ENCODE assay signal across 7 cellular contexts in genomic region chr1:77888071-77888428, GRCh38. TPM values are rescaled to one million over a fixed set of nuclear protein-coding genes. Genes with fewer than 3 reads are reported as not detected.
A peak's percentile ranks its signal among the peaks of the same experiment; 100 is the strongest.
DNase-seq lines count a peak whose midpoint lies in the region; ATAC-seq and FAIRE-seq lines count a peak whose summit lies in the region.

No MANE protein-coding gene starts in this region.

- DNase-seq in RCC 7860 (ENCODE audit: low spot score), result peak; percentile 60
- peak in 1 of 9 donors; percentile 3 for DNase-seq in naive thymus-derived CD4-positive, alpha-beta T cell
- DNase-seq in NCI-H82 treated with DMSO at 0.1 percent for 48 hours (lab: John Stamatoyannopoulos, UW; ENCODE audit: unreplicated experiment), result no peak
- DNase-seq in activated CD4-positive, CD25-positive, alpha-beta regulatory T cell treated with anti-CD3 and anti-CD28 coated beads, Interleukin-2, amount 50 U/mL, for 72 hours, result no peak

- peak overlapping the region; percentile 81 to 83 for H3K27ac ChIP-seq in esophagus (ENCODE audit: low read depth in 2 of 2, low read length in 1 of 2)
- no peak overlapping the region for H3K27ac ChIP-seq in naive thymus-derived CD4-positive, alpha-beta T cell (ENCODE audit: low read depth, low read length)

- POLR2A ChIA-PET in naive thymus-derived CD4-positive, alpha-beta T cell (lab: Charles Lee), result no interaction called here

- no peak overlapping the region for H3K27ac Mint-ChIP-seq in naive thymus-derived CD4-positive, alpha-beta T cell

- peaks cover 5 to 13% (median 8%) of the 10 kb centered on the region in 7 donors for H3K4me1 Mint-ChIP-seq in naive thymus-derived CD4-positive, alpha-beta T cell

- no peaks in the 10 kb centered on the region for H3K9me3 ChIP-seq in esophagus (ENCODE audit: control insufficient read depth in 2 of 2, insufficient read depth in 1 of 2, low read depth in 1 of 2, low read length in 1 of 2)
- H3K9me3 ChIP-seq in naive thymus-derived CD4-positive, alpha-beta T cell (ENCODE audit: control insufficient read depth in 2 of 3, low read length in 3 of 3), result no peaks in the 10 kb centered on the region

- H3K27me3 ChIP-seq in esophagus (ENCODE audit: control insufficient read depth in 1 of 2, insufficient read depth in 2 of 2, low read length in 2 of 2), result no peaks in the 10 kb centered on the region
- peaks cover 0 to 4% of the 10 kb centered on the region in 2 donors for H3K27me3 ChIP-seq in naive thymus-derived CD4-positive, alpha-beta T cell (ENCODE audit: control insufficient read depth in 2 of 2, insufficient read depth in 2 of 2, low read length in 2 of 2)

- H3K36me3 Mint-ChIP-seq in naive thymus-derived CD4-positive, alpha-beta T cell, result peaks cover 0 to 16% (median 11%) of the 10 kb centered on the region in 5 donors

- H3K9me3 Mint-ChIP-seq in naive thymus-derived CD4-positive, alpha-beta T cell, result peaks cover 0 to 3% (median 0%) of the 10 kb centered on the region in 11 donors

- no peak for FAIRE-seq in RCC 7860 (lab: Jason Lieb, UNC)

- intact Hi-C loops in naive thymus-derived CD4-positive, alpha-beta T cell (cut with micrococcal nuclease), result no loop called here

- no peaks in the 10 kb centered on the region for H3K4me1 ChIP-seq in esophagus (ENCODE audit: control insufficient read depth in 2 of 2, insufficient read depth in 2 of 2, low read length in 1 of 2)
- no peaks in the 10 kb centered on the region for H3K4me1 ChIP-seq in naive thymus-derived CD4-positive, alpha-beta T cell (ENCODE audit: control insufficient read depth in 2 of 2, insufficient read depth in 2 of 2, low read length in 2 of 2)

- CTCF ChIA-PET in naive thymus-derived CD4-positive, alpha-beta T cell (lab: Charles Lee), result interaction anchor here (0.7 kb wide), 1 partner anchor 28 kb away, joined by 3 read pairs; no protein-coding TSS in a partner anchor

- no peaks in the 10 kb centered on the region for H3K36me3 ChIP-seq in esophagus (ENCODE audit: control insufficient read depth in 2 of 2, insufficient read depth in 2 of 2, low read length in 1 of 2)
- no peaks in the 10 kb centered on the region for H3K36me3 ChIP-seq in naive thymus-derived CD4-positive, alpha-beta T cell (ENCODE audit: control insufficient read depth in 2 of 3, insufficient read depth in 3 of 3, low read length in 3 of 3)

- H3K4me3 ChIP-seq in esophagus (ENCODE audit: low read depth in 1 of 2, low read length in 2 of 2), result peak overlapping the region; percentile 61 to 67
- H3K4me3 ChIP-seq in naive thymus-derived CD4-positive, alpha-beta T cell (ENCODE audit: low read length), result peak overlapping the region; percentile 27

- ATAC-seq in GM19023 (IDR thresholded peaks at IDR 0.05; ENCODE audit: unreplicated experiment), result peak; percentile 17
- ATAC-seq in naive thymus-derived CD4-positive, alpha-beta T cell, result peak; percentile 25
- ATAC-seq in GM19463 (IDR thresholded peaks at IDR 0.05; ENCODE audit: unreplicated experiment), result no peak

- 32 to 35% methylated on average over 8 to 11 of the region's 11 CpGs for WGBS in esophagus, 2 donors

- H3K4me3 Mint-ChIP-seq in naive thymus-derived CD4-positive, alpha-beta T cell, result peak overlapping the region; percentile 62 to 92 (median 82)

- H3K27me3 Mint-ChIP-seq in naive thymus-derived CD4-positive, alpha-beta T cell, result peaks cover 16 to 36% (median 29%) of the 10 kb centered on the region in 5 donors

RNA-seq across cellular contexts. Expression of gene NEXN, which starts 0.4 kb away (rescaled TPM):
- 10 to 100 TPM; 10.9 to 16.2 TPM for polyA plus RNA-seq in esophagus
- total RNA-seq in naive thymus-derived CD4-positive, alpha-beta T cell, result 1 to 10 TPM in 2 of 5 experiments, under 1 TPM in 3; 0.48 to 2.6 (median 0.78) TPM
- 1 to 10 TPM in 1 of 2 donors, under 1 TPM in 1; 0.33 to 1.4 TPM for polyA plus RNA-seq in naive thymus-derived CD4-positive, alpha-beta T cell

Comparison
In these comparisons a context has a peak if more than half of its experiments do, and no peak if none do; other contexts are left out.
1. RNA of gene NEXN, which starts 0.4 kb away (polyA plus RNA-seq): 10.9 to 16.2 TPM in esophagus; 0.33 to 1.4 TPM in naive thymus-derived CD4-positive, alpha-beta T cell; every median in the first group is over 4 times any median in the second.